Comparison of ENCODE assay signal across 1 cellular context in genomic region chr2:45647986-45648520, GRCh38.
TF ChIP-seq lines count a peak whose summit lies in the region.

No MANE protein-coding gene starts in this region.

TF ChIP-seq in IMR-90, 13 proteins besides CTCF, POLR2A, EP300 and RAD21:
- no peak for TF ChIP-seq MAFK (IDR thresholded peaks at IDR 0.05; ENCODE audit: low read depth, low read length)
- TF ChIP-seq CHD1 (IDR thresholded peaks at IDR 0.05; ENCODE audit: low read depth, low read length) = no peak
- TF ChIP-seq CEBPB (IDR thresholded peaks at IDR 0.05; ENCODE audit: low read depth, low read length) = 0 out of 2 replicates have a peak, but pooled peaks have one; percentile 13
